In the genomic region with DNA sequence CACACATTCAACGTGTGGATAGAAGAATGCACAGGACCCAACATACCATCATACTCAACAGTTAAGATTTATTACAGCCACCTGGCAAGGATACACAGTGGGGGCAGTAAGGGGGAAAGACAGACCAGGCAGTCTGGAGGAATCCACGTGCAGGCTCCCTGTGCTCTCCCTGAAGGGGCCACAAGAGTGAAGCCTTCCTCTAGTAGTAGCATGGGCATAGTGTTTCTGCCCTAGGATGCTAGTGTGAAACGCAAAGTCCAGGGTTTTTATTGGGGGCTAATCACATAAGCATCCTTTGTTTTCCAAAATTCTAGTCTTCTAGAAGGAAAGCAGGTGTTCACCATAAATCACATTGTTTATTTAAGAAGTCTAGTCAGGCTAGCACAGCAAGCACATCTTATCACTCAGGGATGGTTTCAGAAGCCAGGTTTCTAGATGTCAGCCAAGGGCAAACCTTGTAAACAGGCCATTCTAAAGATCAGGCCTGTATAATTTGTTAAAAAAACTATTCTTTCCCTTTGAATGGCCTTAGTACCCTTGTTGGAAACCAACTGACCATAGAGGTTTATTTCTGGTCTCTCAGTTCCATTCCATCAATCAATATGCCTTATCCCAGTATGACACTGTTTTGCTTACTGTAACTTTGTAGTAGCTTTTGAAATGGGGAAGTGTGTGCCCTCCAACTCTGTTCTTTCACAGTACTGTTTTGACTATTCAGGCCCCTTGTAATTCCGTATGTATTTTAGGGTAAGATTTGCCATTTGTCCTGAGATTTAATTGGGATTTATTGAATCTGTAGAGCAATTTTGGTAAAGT, we compare ENCODE assay signal across 17 cellular contexts. TPM values are rescaled to one million over a fixed set of nuclear protein-coding genes. Genes with fewer than 3 reads are reported as not detected.
DNase-seq lines count a peak whose midpoint lies in the region; ATAC-seq and TF ChIP-seq lines count a peak whose summit lies in the region.
"Had no signal": no experiment of that assay in that cellular context is flagged by ENCODE, and none has a peak within 500 bp of the region (broad histone marks: within the 10 kb centered on the region; RNA-seq: fewer than 3 reads in every experiment).

No MANE protein-coding gene starts in this region.

- H3K9me3 ChIP-seq in heart left ventricle (no peaks in the 10 kb centered on the region), right atrium auricular region (no peaks in the 10 kb centered on the region)
- H3K9me3 ChIP-seq: Caco-2, uterus had no signal

- no peak overlapping the region for H3K4me3 Mint-ChIP-seq in stimulated activated naive B cell treated with anti-CD40 and anti-IgM and Interleukin-4, amounts not matched to agents 10 μg/mL and 1 μg/mL and 100 μg/mL, for 72 hours
- H3K4me3 Mint-ChIP-seq: activated CD4-positive, alpha-beta T cell treated with anti-CD3 and anti-CD28 coated beads for 36 hours; activated T-helper 1 cell treated with anti-CD3 and anti-CD28 coated beads, Interleukin-12 subunit alpha, Interleukin-12 subunit beta, Interleukin-2, Interleukin-4 antibody, amounts not matched to agents 30 ng/mL and 10 ng/mL and 1 ng/mL, durations not matched to agents 14 hours and 24 hours and 36 hours; T-cell had no signal

- no peak for TF ChIP-seq POLR2A in heart left ventricle (IDR thresholded peaks at IDR 0.05)

- H3K27me3 Mint-ChIP-seq in stimulated activated naive B cell treated with anti-CD40 and anti-IgM and Interleukin-4, amounts not matched to agents 10 μg/mL and 1 μg/mL and 100 μg/mL, for 72 hours, result no peaks in the 10 kb centered on the region
- H3K27me3 Mint-ChIP-seq: activated CD4-positive, alpha-beta T cell treated with anti-CD3 and anti-CD28 coated beads for 36 hours; T-cell had no signal

- H4K20me1 ChIP-seq in KMS-11 (ENCODE audit: insufficient read depth), result no peaks in the 10 kb centered on the region

- 71 to 78% (median 74%) methylated on average over 4 of the region's 4 CpGs for WGBS in heart left ventricle, 4 donors

- DNase-seq in heart left ventricle, result no peak
- no peak for DNase-seq in right atrium auricular region (ENCODE audit: low spot score)
- DNase-seq in stimulated activated naive B cell treated with anti-CD40 and anti-IgM and Interleukin-4, amounts not matched to agents 10 μg/mL and 1 μg/mL and 100 μg/mL, for 72 hours, result no peak
- no peak for DNase-seq in amygdala (lab: John Stamatoyannopoulos, UW)
- no peak for DNase-seq in GOT3 (lab: John Stamatoyannopoulos, UW)
- DNase-seq: activated CD4-positive, alpha-beta T cell treated with anti-CD3 and anti-CD28 coated beads for 36 hours; aorta; Caco-2; dorsolateral prefrontal cortex; Karpas-422; NCI-H1930; T-cell; uterus had no signal

- H2AFZ ChIP-seq in KMS-11 (ENCODE audit: low read depth), result no peak overlapping the region

- no peaks in the 10 kb centered on the region for H3K9me3 Mint-ChIP-seq in stimulated activated naive B cell treated with anti-CD40 and anti-IgM and Interleukin-4, amounts not matched to agents 10 μg/mL and 1 μg/mL and 100 μg/mL, for 72 hours
- H3K9me3 Mint-ChIP-seq: activated T-helper 1 cell treated with anti-CD3 and anti-CD28 coated beads, Interleukin-12 subunit alpha, Interleukin-12 subunit beta, Interleukin-2, Interleukin-4 antibody, amounts not matched to agents 30 ng/mL and 10 ng/mL and 1 ng/mL, durations not matched to agents 14 hours and 24 hours and 36 hours; T-cell had no signal

- H3K36me3 ChIP-seq in heart left ventricle (peaks cover 0 to 23% (median 13%) of the 10 kb centered on the region in 9 donors), right atrium auricular region (no peaks in the 10 kb centered on the region), KMS-11 (ENCODE audit: insufficient read depth) (0 out of 2 replicates have a peak, but pooled peaks cover 3% of the 10 kb centered on the region)
- H3K36me3 ChIP-seq: uterus had no signal

- H3K27me3 ChIP-seq in heart left ventricle (no peaks in the 10 kb centered on the region), right atrium auricular region (no peaks in the 10 kb centered on the region), KMS-11 (ENCODE audit: insufficient read depth, low read depth) (no peaks in the 10 kb centered on the region)
- H3K27me3 ChIP-seq: dorsolateral prefrontal cortex, uterus had no signal

- peak in 3 of 4 donors; percentile 38 to 46 (median 39) for ATAC-seq in heart left ventricle
- peak; percentile 81 for ATAC-seq in HG02870 (IDR thresholded peaks at IDR 0.05; ENCODE audit: unreplicated experiment)
- peak; percentile 71 to 80 for ATAC-seq in stimulated activated naive B cell treated with anti-CD40 and anti-IgM and Interleukin-4, amounts not matched to agents 10 μg/mL and 1 μg/mL and 100 μg/mL, for 72 hours (replicated peaks)
- ATAC-seq in HG03521 (IDR thresholded peaks at IDR 0.05; ENCODE audit: unreplicated experiment), result no peak
- ATAC-seq: activated CD4-positive, alpha-beta T cell treated with anti-CD3 and anti-CD28 coated beads for 36 hours; T-cell had no signal

- no peaks in the 10 kb centered on the region for H3K4me1 Mint-ChIP-seq in stimulated activated naive B cell treated with anti-CD40 and anti-IgM and Interleukin-4, amounts not matched to agents 10 μg/mL and 1 μg/mL and 100 μg/mL, for 72 hours
- H3K4me1 Mint-ChIP-seq: activated CD4-positive, alpha-beta T cell treated with anti-CD3 and anti-CD28 coated beads for 36 hours; T-cell had no signal

- H3K4me3 ChIP-seq in heart left ventricle (no peak overlapping the region), right atrium auricular region (no peak overlapping the region), KMS-11 (IDR thresholded peaks at IDR 0.05; ENCODE audit: insufficient read depth, low read depth, low read length) (no peak overlapping the region)
- H3K4me3 ChIP-seq: dorsolateral prefrontal cortex, uterus had no signal

- H3K4me2 ChIP-seq in KMS-11, result no peak overlapping the region

- H3K36me3 Mint-ChIP-seq in stimulated activated naive B cell treated with anti-CD40 and anti-IgM and Interleukin-4, amounts not matched to agents 10 μg/mL and 1 μg/mL and 100 μg/mL, for 72 hours, result peaks cover 0 to 5% of the 10 kb centered on the region in 2 donors

- H3K27ac Mint-ChIP-seq in stimulated activated naive B cell treated with anti-CD40 and anti-IgM and Interleukin-4, amounts not matched to agents 10 μg/mL and 1 μg/mL and 100 μg/mL, for 72 hours, result no peak overlapping the region
- H3K27ac Mint-ChIP-seq: activated CD4-positive, alpha-beta T cell treated with anti-CD3 and anti-CD28 coated beads for 36 hours; activated T-helper 1 cell treated with anti-CD3 and anti-CD28 coated beads, Interleukin-12 subunit alpha, Interleukin-12 subunit beta, Interleukin-2, Interleukin-4 antibody, amounts not matched to agents 30 ng/mL and 10 ng/mL and 1 ng/mL, durations not matched to agents 14 hours and 24 hours and 36 hours; T-cell had no signal

- H3K79me2 ChIP-seq in KMS-11 (ENCODE audit: insufficient read depth, low read depth), result no peaks in the 10 kb centered on the region

- no peak for TF ChIP-seq CTCF in heart left ventricle (IDR thresholded peaks at IDR 0.05)
- TF ChIP-seq CTCF in right atrium auricular region (IDR thresholded peaks at IDR 0.05), result no peak
- TF ChIP-seq CTCF in KMS-11 (conservative IDR thresholded peaks at IDR 0.05; ENCODE audit: low read depth, low read length), result no peak

- intact Hi-C loops in heart left ventricle (cut with DNase I), result loop anchor here in 1 of 10 donors (5.0 kb wide), 1 partner anchor 36 kb away; the partner anchor contains the start of gene UBE2D1

- H3K4me1 ChIP-seq in heart left ventricle (peaks cover 0 to 10% (median 0%) of the 10 kb centered on the region in 12 donors), right atrium auricular region (no peaks in the 10 kb centered on the region), KMS-11 (ENCODE audit: low read depth, poor library complexity, severe bottlenecking) (peaks cover 28% of the 10 kb centered on the region)
- H3K4me1 ChIP-seq: Caco-2 had no signal

- H3K9ac ChIP-seq in KMS-11, result no peak overlapping the region

- H3K27ac ChIP-seq in heart left ventricle (no peak overlapping the region), right atrium auricular region (no peak overlapping the region), KMS-11 (peak overlapping the region; percentile 16; the same call in 1 of the 2 replicates)
- H3K27ac ChIP-seq: uterus had no signal

RNA-seq across cellular contexts. Expression of gene TFAM, which starts 12.4 kb away (rescaled TPM):
- total RNA-seq in heart left ventricle (10 to 100 TPM; 13.0 to 33.8 (median 21.2) TPM), right atrium auricular region (10 to 100 TPM; 15.1 to 17.7 TPM)
- 10 to 100 TPM in 1 of 2 donors, 1 to 10 TPM in 1; 4.6 to 18.8 TPM for polyA plus RNA-seq in heart left ventricle

RNA-seq across cellular contexts. Expression of gene UBE2D1, which starts 38.0 kb away (rescaled TPM):
- 10 to 100 TPM; 30.8 to 84.2 (median 51.1) TPM for total RNA-seq in heart left ventricle
- polyA plus RNA-seq in heart left ventricle, result 10 to 100 TPM; 16.9 to 44.9 TPM
- total RNA-seq in right atrium auricular region, result 10 to 100 TPM; 18.0 to 42.8 TPM
